In genomic region chr3:120561251-120562045, GRCh38 we compare ENCODE assay signal across 8 cellular contexts. TPM values are rescaled to one million over a fixed set of nuclear protein-coding genes. Genes with fewer than 3 reads are reported as not detected.
A peak's percentile ranks its signal among the peaks of the same experiment; 100 is the strongest.
DNase-seq lines count a peak whose midpoint lies in the region; ATAC-seq and TF ChIP-seq lines count a peak whose summit lies in the region.

No MANE protein-coding gene starts in this region.

- TF ChIP-seq POLR2A in lower leg skin (IDR thresholded peaks at IDR 0.05), result no peak

- WGBS in lower leg skin, 2 donors, result 27 to 34% methylated on average over 10 of the region's 10 CpGs

- H3K27ac ChIP-seq in ACC112 (ENCODE audit: low read depth, low read length), result no peak overlapping the region
- peak overlapping the region; percentile 3 for H3K27ac ChIP-seq in cingulate gyrus (ENCODE audit: low read depth, low read length)

- H3K4me1 ChIP-seq in ACC112 (ENCODE audit: control insufficient read depth, insufficient read depth, low read length, unreplicated experiment), result peaks cover 29% of the 10 kb centered on the region

- intact Hi-C loops in lower leg skin (cut with DNase I; ENCODE audit: low total_unique reads), result loop anchor here (10.0 kb wide), 1 partner anchor 233 kb away; no protein-coding TSS in a partner anchor

- no peaks in the 10 kb centered on the region for H3K79me2 ChIP-seq in ACC112 (ENCODE audit: control insufficient read depth, insufficient read depth, low read length, unreplicated experiment)

- H3K27me3 ChIP-seq in ACC112 (ENCODE audit: insufficient read depth, low read length), result no peaks in the 10 kb centered on the region

- peak overlapping the region; percentile 34; the same call in 1 of the 2 replicates for H3K4me3 ChIP-seq in ACC112 (ENCODE audit: low read depth, low read length)
- no peak overlapping the region for H3K4me3 ChIP-seq in lower leg skin (ENCODE audit: low read depth, poor library complexity, severe bottlenecking)

- DNase-seq in NCI-H345 treated with DMSO at 0.1 percent for 48 hours (lab: John Stamatoyannopoulos, UW; ENCODE audit: unreplicated experiment) (peak; percentile 21), lower leg skin (ENCODE audit: low spot score in 2 of 2) (peak; percentile 51 to 92)
- peak; percentile 66 to 72 for DNase-seq in activated CD4-positive, alpha-beta T cell treated with anti-CD3 and anti-CD28 coated beads for 4 hours
- DNase-seq in stimulated activated CD8-positive, alpha-beta memory T cell treated with anti-CD3 and anti-CD28 coated beads, Interleukin-12 subunit alpha, Interleukin-12 subunit beta, amount 100 ng/mL, for 4 hours (ENCODE audit: low read depth), result peak; percentile 41

- no peaks in the 10 kb centered on the region for H3K36me3 ChIP-seq in ACC112 (ENCODE audit: insufficient read depth, low read length)

- peak overlapping the region; percentile 33 for H2AFZ ChIP-seq in ACC112 (ENCODE audit: low read length, unreplicated experiment)

- no peak for TF ChIP-seq CTCF in lower leg skin (IDR thresholded peaks at IDR 0.05)

- peak; percentile 55 for ATAC-seq in GM18517 (IDR thresholded peaks at IDR 0.05; ENCODE audit: unreplicated experiment)
- peak; percentile 44 for ATAC-seq in HG03139 (IDR thresholded peaks at IDR 0.05; ENCODE audit: unreplicated experiment)

RNA-seq across cellular contexts. Expression of gene NDUFB4, which starts 34.7 kb away (rescaled TPM):
- 100 to 1,000 TPM; 114 to 235 (median 143) TPM for total RNA-seq in lower leg skin

Comparison
In these comparisons a context has a peak if more than half of its experiments do, and no peak if none do; other contexts are left out.
1. DNase-seq: peak in every context shown above with its lines; median percentile 72 in lower leg skin; 69 in activated CD4-positive, alpha-beta T cell treated with anti-CD3 and anti-CD28 coated beads for 4 hours; 41 in stimulated activated CD8-positive, alpha-beta memory T cell treated with anti-CD3 and anti-CD28 coated beads, Interleukin-12 subunit alpha, Interleukin-12 subunit beta, amount 100 ng/mL, for 4 hours; 21 in NCI-H345 treated with DMSO at 0.1 percent for 48 hours.